ENCODE assay signal across 1 cellular context in the genomic region with DNA sequence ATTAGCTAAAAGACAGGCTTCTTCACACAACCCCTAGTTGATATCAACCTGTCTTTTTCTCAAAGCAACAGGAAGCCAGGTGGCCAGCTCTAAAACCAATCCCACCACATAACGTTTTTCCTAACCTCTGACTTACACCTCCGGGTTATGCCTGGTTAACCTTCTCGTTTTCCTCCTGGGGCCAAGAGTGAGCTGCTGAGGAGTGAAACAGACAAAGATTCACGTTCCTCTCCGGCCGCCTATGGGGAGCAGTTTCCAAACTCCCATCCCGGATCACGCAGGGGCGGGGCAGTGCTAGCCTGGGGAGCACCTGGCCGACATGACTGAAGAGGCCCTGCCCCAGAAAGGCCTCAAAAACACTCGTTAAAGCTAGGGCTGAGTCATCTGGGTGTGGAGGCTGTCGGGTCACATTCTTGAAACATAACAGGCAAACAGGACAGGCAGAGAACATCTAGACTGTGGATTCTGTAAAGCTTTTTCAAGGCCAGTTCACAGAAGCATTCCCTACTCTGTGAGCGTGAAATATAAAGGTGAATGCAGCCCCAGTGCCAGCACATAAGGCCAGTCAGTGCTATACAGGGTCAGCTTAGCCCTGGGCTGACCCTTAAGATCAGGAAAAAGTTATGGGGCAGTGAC.
TF ChIP-seq lines count a peak whose summit lies in the region.

No MANE protein-coding gene starts in this region.

TF ChIP-seq in H1, 55 proteins besides CTCF, POLR2A, EP300 and RAD21:
- peak; percentile 23 for TF ChIP-seq TAF7 (optimal IDR thresholded peaks at IDR 0.05; ENCODE audit: borderline replicate concordance, low read depth, low read length)
- no peak for TF ChIP-seq SP4 (IDR thresholded peaks at IDR 0.05; ENCODE audit: low read length)
- no peak for TF ChIP-seq EZH2 (IDR thresholded peaks at IDR 0.05; ENCODE audit: low read depth, low read length, severe bottlenecking)
- 0 out of 2 replicates have a peak, but pooled peaks have one; percentile 6 for TF ChIP-seq YY1 (IDR thresholded peaks at IDR 0.05; ENCODE audit: low read depth, low read length)
- peak; percentile 76 for TF ChIP-seq ASH2L (IDR thresholded peaks at IDR 0.05; ENCODE audit: low read length)
- no peak for TF ChIP-seq RXRA (IDR thresholded peaks at IDR 0.05; ENCODE audit: insufficient read depth, low read depth, low read length)
- no peak for TF ChIP-seq SAP30 (IDR thresholded peaks at IDR 0.05; ENCODE audit: insufficient read depth, insufficient replicate concordance, low read length)
- TF ChIP-seq SRF (IDR thresholded peaks at IDR 0.05; ENCODE audit: low read depth, low read length) = no peak
- no peak for TF ChIP-seq TBP (IDR thresholded peaks at IDR 0.05; ENCODE audit: low read depth, low read length)
- peak; percentile 46; the same call in 1 of the 2 replicates for TF ChIP-seq RBBP5 (IDR thresholded peaks at IDR 0.05; ENCODE audit: borderline replicate concordance, low read depth, low read length)
- peak; percentile 40; the same call in 1 of the 2 replicates for TF ChIP-seq TAF1 (IDR thresholded peaks at IDR 0.05; ENCODE audit: low read depth, low read length)
- TF ChIP-seq EGR1 (IDR thresholded peaks at IDR 0.05; ENCODE audit: borderline replicate concordance, low read depth, low read length) = no peak
- TF ChIP-seq JUN (IDR thresholded peaks at IDR 0.05; ENCODE audit: low read depth, low read length) = 0 out of 2 replicates have a peak, but pooled peaks have one; percentile 34
- TF ChIP-seq POLR2AphosphoS5 (IDR thresholded peaks at IDR 0.05; ENCODE audit: low read depth, low read length) = peak; percentile 43; the same call in 1 of the 2 replicates
- peak; percentile 77; the same call in 1 of the 2 replicates for TF ChIP-seq JUND (IDR thresholded peaks at IDR 0.05; ENCODE audit: low read length)
- TF ChIP-seq TCF12 (IDR thresholded peaks at IDR 0.05; ENCODE audit: low read depth, low read length) = 0 out of 2 replicates have a peak, but pooled peaks have one; percentile 47
- no peak for TF ChIP-seq CHD2 (IDR thresholded peaks at IDR 0.05; ENCODE audit: low read length)
- TF ChIP-seq TEAD4 (IDR thresholded peaks at IDR 0.05; ENCODE audit: low read depth, low read length) = peak; percentile 51; the same call in 1 of the 2 replicates
- no peak for TF ChIP-seq CHD1 (IDR thresholded peaks at IDR 0.05; ENCODE audit: low read depth, low read length)
- no peak for TF ChIP-seq RFX5 (IDR thresholded peaks at IDR 0.05; ENCODE audit: borderline replicate concordance, low read depth, low read length)
- peak; percentile 65; the same call in 1 of the 2 replicates for TF ChIP-seq SP1 (IDR thresholded peaks at IDR 0.05; ENCODE audit: low read depth, low read length)
